2 cellular contexts compared by ENCODE assay signal in the genomic region with DNA sequence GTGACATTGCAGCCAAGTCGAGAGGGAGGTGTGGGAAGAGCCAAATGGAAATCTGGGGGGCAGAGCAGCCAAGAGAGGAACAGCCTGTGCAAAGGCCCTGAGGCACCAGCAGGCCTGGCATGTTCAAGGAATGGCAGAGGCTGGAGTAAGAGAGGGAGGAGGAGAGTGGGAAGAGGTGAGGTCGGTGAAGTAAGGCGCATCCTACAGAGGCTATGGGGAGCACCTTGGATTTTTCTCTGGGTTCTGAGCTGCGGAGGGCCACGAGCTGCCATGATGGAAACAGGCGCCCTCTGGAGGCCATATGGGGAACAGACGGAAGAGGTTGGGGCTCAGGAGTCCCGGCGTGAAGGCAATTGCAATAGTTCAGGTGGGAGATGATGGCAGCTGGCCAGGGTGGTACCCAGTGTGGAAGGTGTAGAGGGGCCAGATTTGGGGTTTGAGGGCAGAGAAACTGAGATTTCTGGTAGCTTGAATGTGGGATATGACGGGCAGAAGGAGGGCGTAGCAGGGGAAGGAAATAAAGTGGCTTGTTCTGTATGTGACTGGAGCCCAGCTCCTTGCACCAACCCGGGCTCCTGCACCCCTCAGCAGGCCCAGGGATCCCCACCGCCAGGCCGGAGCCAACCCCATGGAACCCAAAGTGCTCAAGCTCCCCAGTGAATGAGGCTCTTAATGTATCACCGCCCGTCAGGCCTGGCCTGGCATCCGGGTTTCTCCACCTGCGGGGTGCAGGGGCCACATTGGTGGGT.
TF ChIP-seq lines count a peak whose summit lies in the region.

No MANE protein-coding gene starts in this region.

TF ChIP-seq in GM23338, 12 proteins besides CTCF, POLR2A, EP300 and RAD21:
- TF ChIP-seq ZNF331 (CRISPR knock-in tag; IDR thresholded peaks at IDR 0.05; ENCODE audit: low read depth) = no peak
- TF ChIP-seq POLR2AphosphoS5 (IDR thresholded peaks at IDR 0.05; ENCODE audit: low read depth) = 0 out of 2 replicates have a peak, but pooled peaks have one; percentile 22
- TF ChIP-seq, protein P1, sequence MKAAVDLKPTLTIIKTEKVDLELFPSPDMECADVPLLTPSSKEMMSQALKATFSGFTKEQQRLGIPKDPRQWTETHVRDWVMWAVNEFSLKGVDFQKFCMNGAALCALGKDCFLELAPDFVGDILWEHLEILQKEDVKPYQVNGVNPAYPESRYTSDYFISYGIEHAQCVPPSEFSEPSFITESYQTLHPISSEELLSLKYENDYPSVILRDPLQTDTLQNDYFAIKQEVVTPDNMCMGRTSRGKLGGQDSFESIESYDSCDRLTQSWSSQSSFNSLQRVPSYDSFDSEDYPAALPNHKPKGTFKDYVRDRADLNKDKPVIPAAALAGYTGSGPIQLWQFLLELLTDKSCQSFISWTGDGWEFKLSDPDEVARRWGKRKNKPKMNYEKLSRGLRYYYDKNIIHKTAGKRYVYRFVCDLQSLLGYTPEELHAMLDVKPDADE (IDR thresholded peaks at IDR 0.05) = no peak
- no peak for TF ChIP-seq EZH2 (IDR thresholded peaks at IDR 0.05; ENCODE audit: low read depth, unreplicated experiment)
- no peak for TF ChIP-seq EZH2phosphoT487 (IDR thresholded peaks at IDR 0.05; ENCODE audit: unreplicated experiment)

TF ChIP-seq in endothelial cell of umbilical vein, 7 proteins besides CTCF, POLR2A, EP300 and RAD21:
- no peak for TF ChIP-seq GATA2 (IDR thresholded peaks at IDR 0.05; ENCODE audit: insufficient read depth, insufficient read length, low read depth, low read length)
- TF ChIP-seq FOS (IDR thresholded peaks at IDR 0.05; ENCODE audit: borderline replicate concordance, insufficient read depth, low read length) = no peak
- TF ChIP-seq EZH2 (IDR thresholded peaks at IDR 0.05; ENCODE audit: borderline replicate concordance, low read depth, low read length, severe bottlenecking) = no peak
- no peak for TF ChIP-seq JUN (IDR thresholded peaks at IDR 0.05; ENCODE audit: borderline replicate concordance, insufficient read depth, insufficient read length, low read depth)
- no peak for TF ChIP-seq MYC (IDR thresholded peaks at IDR 0.05; ENCODE audit: low read depth, low read length)
- TF ChIP-seq, protein P2, sequence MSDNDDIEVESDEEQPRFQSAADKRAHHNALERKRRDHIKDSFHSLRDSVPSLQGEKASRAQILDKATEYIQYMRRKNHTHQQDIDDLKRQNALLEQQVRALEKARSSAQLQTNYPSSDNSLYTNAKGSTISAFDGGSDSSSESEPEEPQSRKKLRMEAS (IDR thresholded peaks at IDR 0.05; ENCODE audit: insufficient read depth, insufficient read length) = no peak
- TF ChIP-seq POLR2AphosphoS5 (IDR thresholded peaks at IDR 0.05; ENCODE audit: insufficient read depth, low read depth, low read length) = no peak
